In genomic region chr19:42132851-42133528, GRCh38 we compare ENCODE assay signal across 8 cellular contexts. TPM values are rescaled to one million over a fixed set of nuclear protein-coding genes. Genes with fewer than 3 reads are reported as not detected.
DNase-seq lines count a peak whose midpoint lies in the region; ATAC-seq and TF ChIP-seq lines count a peak whose summit lies in the region.

No MANE protein-coding gene starts in this region.

- DNase-seq in AG09319 (ENCODE audit: extremely low read depth, low read depth) (no peak), GM19238 (ENCODE audit: insufficient read length, low spot score) (peak; percentile 75), MM.1S (peak; percentile 88), SK-N-SH (peak; percentile 96), heart right ventricle (peak; percentile 32 to 74), posterior vena cava (ENCODE audit: low spot score) (peak; percentile 91), upper lobe of right lung (peak; percentile 84)

- WGBS in SK-N-SH (ENCODE audit: low lambda C conversion rate): 20% methylated on average over 26 of the region's 46 CpGs
- 5% methylated on average over 40 to 46 of the region's 46 CpGs for WGBS in heart right ventricle, 2 donors

- H4K20me1 ChIP-seq in MM.1S (ENCODE audit: insufficient read depth, low read length): no peaks in the 10 kb centered on the region
- no peaks in the 10 kb centered on the region for H4K20me1 ChIP-seq in SK-N-SH (ENCODE audit: insufficient read depth)

- H3K27me3 Mint-ChIP-seq in activated naive CD4-positive, alpha-beta T cell treated with anti-CD3 and anti-CD28 coated beads, Interleukin-2, amount 50 U/mL, for 24 hours: no peaks in the 10 kb centered on the region

- H3K4me1 ChIP-seq in MM.1S (ENCODE audit: low read length): peaks cover 58% of the 10 kb centered on the region
- peaks cover 3 to 22% of the 10 kb centered on the region in 2 experiments; a peak in 2 of 4 replicates for H3K4me1 ChIP-seq in SK-N-SH (ENCODE audit: control insufficient read depth in 1 of 2, insufficient read depth in 2 of 2, low read depth in 1 of 2, low read length in 1 of 2)
- H3K4me1 ChIP-seq in heart right ventricle: peaks cover 0 to 45% (median 14%) of the 10 kb centered on the region in 9 donors
- H3K4me1 ChIP-seq in upper lobe of right lung: peaks cover 9% of the 10 kb centered on the region

- H3K27ac Mint-ChIP-seq in activated naive CD4-positive, alpha-beta T cell treated with anti-CD3 and anti-CD28 coated beads, Interleukin-2, amount 50 U/mL, for 24 hours: peak overlapping the region; percentile 91

- H3K4me2 ChIP-seq in MM.1S (ENCODE audit: low read depth, low read length) (peak overlapping the region; percentile 73), SK-N-SH (peak overlapping the region; percentile 68)

- H3K36me3 Mint-ChIP-seq in activated naive CD4-positive, alpha-beta T cell treated with anti-CD3 and anti-CD28 coated beads, Interleukin-2, amount 50 U/mL, for 24 hours: peaks cover 17% of the 10 kb centered on the region

- H3K27ac ChIP-seq in MM.1S (ENCODE audit: low read length) (no peak overlapping the region), SK-N-SH (ENCODE audit: low read depth in 2 of 2, low read length in 1 of 2) (no peak overlapping the region), heart right ventricle (peak overlapping the region in 1 of 10 donors; percentile 64), upper lobe of right lung (no peak overlapping the region)

- no peaks in the 10 kb centered on the region for H3K9me2 ChIP-seq in MM.1S (replicated peaks; ENCODE audit: insufficient read depth, low read length)
- H3K9me2 ChIP-seq in SK-N-SH: no peaks in the 10 kb centered on the region

- H3K4me3 ChIP-seq in MM.1S (ENCODE audit: low read length) (peak overlapping the region; percentile 40), SK-N-SH (ENCODE audit: low read depth in 2 of 2, low read length in 1 of 2) (peak overlapping the region; percentile 24 to 35; a peak in 2 of 4 replicates), heart right ventricle (peak overlapping the region in 9 of 10 donors; percentile 7 to 58 (median 30)), upper lobe of right lung (peak overlapping the region; percentile 34)

- H3K79me2 ChIP-seq in MM.1S (ENCODE audit: low read length) (peaks cover 4% of the 10 kb centered on the region; the same call in 1 of the 2 replicates), SK-N-SH (ENCODE audit: insufficient read depth) (no peaks in the 10 kb centered on the region)

- H3K36me3 ChIP-seq in MM.1S (replicated peaks; ENCODE audit: insufficient read depth, low read length) (no peaks in the 10 kb centered on the region), SK-N-SH (replicated peaks in 1 of 2; ENCODE audit: control insufficient read depth in 1 of 2, insufficient read depth in 2 of 2, low read length in 1 of 2) (no peaks in the 10 kb centered on the region), heart right ventricle (no peaks in the 10 kb centered on the region), upper lobe of right lung (no peaks in the 10 kb centered on the region)

- H3K9me3 ChIP-seq in MM.1S (replicated peaks; ENCODE audit: insufficient read depth, low read length) (no peaks in the 10 kb centered on the region), SK-N-SH (no peaks in the 10 kb centered on the region), heart right ventricle (no peaks in the 10 kb centered on the region), upper lobe of right lung (no peaks in the 10 kb centered on the region)

- no peaks in the 10 kb centered on the region for H3K27me3 ChIP-seq in MM.1S (replicated peaks; ENCODE audit: insufficient read depth, low read length)
- H3K27me3 ChIP-seq in SK-N-SH (ENCODE audit: insufficient read depth): no peaks in the 10 kb centered on the region; the same call in none of the 2 replicates
- H3K27me3 ChIP-seq in heart right ventricle: peaks cover 0 to 76% (median 48%) of the 10 kb centered on the region in 7 donors
- peaks cover 19% of the 10 kb centered on the region for H3K27me3 ChIP-seq in upper lobe of right lung

- H3K9ac ChIP-seq in MM.1S (ENCODE audit: low read length) (no peak overlapping the region; the same call in 1 of the 2 replicates), SK-N-SH (no peak overlapping the region)

- no peak for TF ChIP-seq EP300 in SK-N-SH (IDR thresholded peaks at IDR 0.05; ENCODE audit: borderline replicate concordance in 1 of 2, low read depth in 1 of 2, low read length in 1 of 2)

- H3K4me3 Mint-ChIP-seq in activated naive CD4-positive, alpha-beta T cell treated with anti-CD3 and anti-CD28 coated beads, Interleukin-2, amount 50 U/mL, for 24 hours: peak overlapping the region; percentile 97

- H2AFZ ChIP-seq in MM.1S (ENCODE audit: low read length) (peak overlapping the region; percentile 52), SK-N-SH (ENCODE audit: low read depth) (no peak overlapping the region)

- TF ChIP-seq RAD21 in SK-N-SH (IDR thresholded peaks at IDR 0.05; ENCODE audit: low read length): peak; percentile 92

- CTCF ChIA-PET in SK-N-SH (lab: Yijun Ruan, JAX): interaction anchor here (0.6 to 8.1 kb wide), 37 partner anchors 8 to 178 kb away, joined by 3 to 177 read pairs (median 4); no protein-coding TSS in a partner anchor

- intact Hi-C loops in heart right ventricle (cut with DNase I) (loop anchor here (1.0 to 10.0 kb wide), 8 partner anchors 49 to 192 kb away; partner anchors contain the start of genes MEGF8 (in 6 of the 10) and TMEM145 (in 1 of the 10)), posterior vena cava (cut with DNase I) (loop anchor here (5.0 to 10.0 kb wide), 2 partner anchors 49 to 192 kb away; partner anchors contain the start of gene MEGF8 (in 1 of the 2)), upper lobe of right lung (cut with DNase I) (loop anchor here (10.0 kb wide), 1 partner anchor 52 kb away; no protein-coding TSS in a partner anchor)

- no peaks in the 10 kb centered on the region for H3K9me3 Mint-ChIP-seq in activated naive CD4-positive, alpha-beta T cell treated with anti-CD3 and anti-CD28 coated beads, Interleukin-2, amount 50 U/mL, for 24 hours

- ATAC-seq in heart right ventricle (peak; percentile 65 to 84 (median 78)), upper lobe of right lung (peak; percentile 91)

- H3F3A ChIP-seq in MM.1S (ENCODE audit: insufficient read depth, low read length): peaks cover 10% of the 10 kb centered on the region
- H3F3A ChIP-seq in SK-N-SH (replicated peaks; ENCODE audit: insufficient read depth): no peaks in the 10 kb centered on the region

- H3K4me1 Mint-ChIP-seq in activated naive CD4-positive, alpha-beta T cell treated with anti-CD3 and anti-CD28 coated beads, Interleukin-2, amount 50 U/mL, for 24 hours: peaks cover 55% of the 10 kb centered on the region

- TF ChIP-seq CTCF in AG09319 (IDR thresholded peaks at IDR 0.05; ENCODE audit: low read depth, low read length): peak; percentile 73
- peak; percentile 87 for TF ChIP-seq CTCF in MM.1S (IDR thresholded peaks at IDR 0.05; ENCODE audit: low read length)
- peak; percentile 80 for TF ChIP-seq CTCF in SK-N-SH (IDR thresholded peaks at IDR 0.05)
- TF ChIP-seq CTCF in heart right ventricle (IDR thresholded peaks at IDR 0.05): peak; percentile 89 to 99 (median 97)
- TF ChIP-seq CTCF in upper lobe of right lung (IDR thresholded peaks at IDR 0.05): peak; percentile 98

- POLR2A ChIA-PET in SK-N-SH (lab: Yijun Ruan, JAX): interaction anchor here (0.6 kb wide), 1 partner anchor 99 kb away, joined by 3 read pairs; no protein-coding TSS in a partner anchor

TF ChIP-seq in SK-N-SH, 30 proteins besides CTCF, POLR2A, EP300 and RAD21:
- TF ChIP-seq SMC3 (IDR thresholded peaks at IDR 0.05; ENCODE audit: low read depth, low read length) (peak; percentile 94), RXRA (IDR thresholded peaks at IDR 0.05; ENCODE audit: borderline replicate concordance, low read depth) (no peak)

RNA-seq across cellular contexts. Expression of gene POU2F2, which starts 0.7 kb away (rescaled TPM):
- polyA plus RNA-seq in SK-N-SH (2012; rRNA removed) (0.15 and 0.49 TPM in 2 replicates), heart right ventricle (under 1 TPM; 0.28 to 0.37 TPM)
- 0.18 and 0.29 TPM in 2 replicates for polyA plus RNA-seq in SK-N-SH (2012; cell fraction: cytosol; rRNA removed)
- 0.89 and 0.94 TPM in 2 replicates for polyA plus RNA-seq in SK-N-SH (2012; cell fraction: nucleus; rRNA removed)
- total RNA-seq in heart right ventricle (1 to 10 TPM in 1 of 10 donors, under 1 TPM in 9; 0.51 to 3.8 (median 0.70) TPM), posterior vena cava (1 to 10 TPM; 2.1 to 3.1 TPM), upper lobe of right lung (6.1 TPM)

RNA-seq across cellular contexts. Expression of gene ZNF574, which starts 57.0 kb away (rescaled TPM):
- polyA plus RNA-seq in SK-N-SH (2012; rRNA removed): 6.9 and 8.5 TPM in 2 replicates
- 2.4 and 4.9 TPM in 2 replicates for polyA plus RNA-seq in SK-N-SH (2012; cell fraction: cytosol; rRNA removed)
- 6.9 and 7.4 TPM in 2 replicates for polyA plus RNA-seq in SK-N-SH (2012; cell fraction: nucleus; rRNA removed)
- 10 to 100 TPM in 2 of 10 donors, 1 to 10 TPM in 8; 5.0 to 11.1 (median 8.1) TPM for total RNA-seq in heart right ventricle
- 1 to 10 TPM; 3.4 to 5.8 TPM for polyA plus RNA-seq in heart right ventricle
- total RNA-seq in posterior vena cava: 1 to 10 TPM; 7.6 to 9.1 TPM
- 13.6 TPM for total RNA-seq in upper lobe of right lung
